8 cellular contexts compared by ENCODE assay signal in genomic region chr5:139903805-139904565, GRCh38.
DNase-seq lines count a peak whose midpoint lies in the region; ATAC-seq lines count a peak whose summit lies in the region.

No MANE protein-coding gene starts in this region.

- H3K27ac ChIP-seq in BLaER1 (no peak overlapping the region), iPS DF 6.9 (ENCODE audit: low read length) (no peak overlapping the region)

- H3K36me3 ChIP-seq in BLaER1 (no peaks in the 10 kb centered on the region), iPS DF 6.9 (ENCODE audit: control insufficient read depth, insufficient read depth, low read length) (no peaks in the 10 kb centered on the region)

- H3K9ac ChIP-seq in BLaER1: peak overlapping the region; percentile 24; the same call in 1 of the 2 replicates

- no CpG with 5 or more reads among the region's 88 CpGs for WGBS in iPS DF 6.9 (ENCODE audit: insufficient coverage, insufficient read length)

- H3K4me3 ChIP-seq in BLaER1 (peak overlapping the region; percentile 68), iPS DF 6.9 (ENCODE audit: low read length) (peak overlapping the region; percentile 56)

- H3K9me3 ChIP-seq in BLaER1 (no peaks in the 10 kb centered on the region), iPS DF 6.9 (ENCODE audit: control insufficient read depth, insufficient read depth, low read length) (no peaks in the 10 kb centered on the region)

- peaks cover 21% of the 10 kb centered on the region for H3K27me3 Mint-ChIP-seq in activated naive CD8-positive, alpha-beta T cell treated with anti-CD3 and anti-CD28 coated beads, Interleukin-2, amount 10 ng/mL, durations not matched to agents 7 days and 5 days

- no peaks in the 10 kb centered on the region for H3K9me3 Mint-ChIP-seq in activated naive CD8-positive, alpha-beta T cell treated with anti-CD3 and anti-CD28 coated beads, Interleukin-2, amount 10 ng/mL, durations not matched to agents 7 days and 5 days

- peak; percentile 41 for DNase-seq in activated naive CD8-positive, alpha-beta T cell treated with anti-CD3 and anti-CD28 coated beads, Interleukin-2, amount 10 ng/mL, durations not matched to agents 7 days and 5 days
- DNase-seq in iPS DF 6.9 (ENCODE audit: low read depth, low spot score): no peak
- peak; percentile 53 for DNase-seq in sciatic nerve (ENCODE audit: low spot score)
- DNase-seq in mucosa of gallbladder (ENCODE audit: low spot score): no peak
- no peak for DNase-seq in GF-D8 (lab: John Stamatoyannopoulos, UW)

- no peak overlapping the region for H3K4me3 Mint-ChIP-seq in activated naive CD8-positive, alpha-beta T cell treated with anti-CD3 and anti-CD28 coated beads, Interleukin-2, amount 10 ng/mL, durations not matched to agents 7 days and 5 days

- peaks cover 76% of the 10 kb centered on the region for H3K27me3 ChIP-seq in BLaER1
- H3K27me3 ChIP-seq in iPS DF 6.9 (ENCODE audit: control insufficient read depth, insufficient read depth, low read length): peaks cover 49% of the 10 kb centered on the region

- peak overlapping the region; percentile 98 for H3K4me2 ChIP-seq in BLaER1

- POLR2A ChIA-PET in activated naive CD8-positive, alpha-beta T cell treated with anti-CD3 and anti-CD28 coated beads, Interleukin-2, amount 10 ng/mL, durations not matched to agents 7 days and 5 days (lab: Charles Lee): no interaction called here

- H3K27ac Mint-ChIP-seq in activated naive CD8-positive, alpha-beta T cell treated with anti-CD3 and anti-CD28 coated beads, Interleukin-2, amount 10 ng/mL, durations not matched to agents 7 days and 5 days: no peak overlapping the region

- intact Hi-C loops in sciatic nerve (cut with DNase I): no loop called here

- ATAC-seq in GM21390 (IDR thresholded peaks at IDR 0.05; ENCODE audit: unreplicated experiment) (peak; percentile 57), sciatic nerve (peak; percentile 9), GM21717 (IDR thresholded peaks at IDR 0.05; ENCODE audit: unreplicated experiment) (no peak)
- ATAC-seq in activated naive CD8-positive, alpha-beta T cell treated with anti-CD3 and anti-CD28 coated beads, Interleukin-2, amount 10 ng/mL, durations not matched to agents 7 days and 5 days (ENCODE audit: low read depth): peak; percentile 66

- peaks cover 44% of the 10 kb centered on the region for H4K20me1 ChIP-seq in BLaER1

- no peaks in the 10 kb centered on the region for H3K36me3 Mint-ChIP-seq in activated naive CD8-positive, alpha-beta T cell treated with anti-CD3 and anti-CD28 coated beads, Interleukin-2, amount 10 ng/mL, durations not matched to agents 7 days and 5 days

- no peaks in the 10 kb centered on the region for H3K4me1 Mint-ChIP-seq in activated naive CD8-positive, alpha-beta T cell treated with anti-CD3 and anti-CD28 coated beads, Interleukin-2, amount 10 ng/mL, durations not matched to agents 7 days and 5 days

- H3K4me1 ChIP-seq in BLaER1 (peaks cover 17% of the 10 kb centered on the region), iPS DF 6.9 (ENCODE audit: control insufficient read depth, insufficient read depth, low read length) (peaks cover 5% of the 10 kb centered on the region)

Comparison
In these comparisons a context has a peak if more than half of its experiments do, and no peak if none do; other contexts are left out.
1. DNase-seq: peak in activated naive CD8-positive, alpha-beta T cell treated with anti-CD3 and anti-CD28 coated beads, Interleukin-2, amount 10 ng/mL, durations not matched to agents 7 days and 5 days (single experiment) and sciatic nerve (single experiment); none in iPS DF 6.9 (single experiment), mucosa of gallbladder (single experiment) and GF-D8 (single experiment).